ENCODE assay signal across 1 cellular context in genomic region chr13:33642374-33643065, GRCh38.
A peak's percentile ranks its signal among the peaks of the same experiment; 100 is the strongest.
TF ChIP-seq lines count a peak whose summit lies in the region.

No MANE protein-coding gene starts in this region.

TF ChIP-seq in HepG2, 621 proteins besides CTCF, POLR2A, EP300 and RAD21 (continued from another document and continues in another):
- TF ChIP-seq CSRNP1 (CRISPR knock-in tag; IDR thresholded peaks at IDR 0.05) (no peak), ZNF777 (CRISPR knock-in tag; IDR thresholded peaks at IDR 0.05) (no peak), HNRNPK (IDR thresholded peaks at IDR 0.05; ENCODE audit: low read depth, low read length, poor library complexity, severe bottlenecking) (no peak), MBD4 (IDR thresholded peaks at IDR 0.05; ENCODE audit: borderline replicate concordance, low read length) (peak; percentile 96), ZNF850 (CRISPR knock-in tag; conservative IDR thresholded peaks at IDR 0.05) (no peak), AHR (CRISPR knock-in tag; IDR thresholded peaks at IDR 0.05) (no peak), SP140L (CRISPR knock-in tag; IDR thresholded peaks at IDR 0.05; ENCODE audit: borderline replicate concordance) (no peak), CCAR2 (optimal IDR thresholded peaks at IDR 0.05; ENCODE audit: low read depth, low read length) (peak; percentile 45), ZFX (CRISPR knock-in tag; IDR thresholded peaks at IDR 0.05; ENCODE audit: low read depth) (peak; percentile 69), ZNF329 (CRISPR knock-in tag; IDR thresholded peaks at IDR 0.05; ENCODE audit: low read depth) (no peak), SUZ12 (IDR thresholded peaks at IDR 0.05; ENCODE audit: low read depth, low read length) (no peak), SP1 (IDR thresholded peaks at IDR 0.05) (no peak), SP1 (CRISPR knock-in tag; IDR thresholded peaks at IDR 0.05) (no peak), SRSF1 (optimal IDR thresholded peaks at IDR 0.05; ENCODE audit: low read depth, low read length) (no peak), KAT7 (CRISPR knock-in tag; IDR thresholded peaks at IDR 0.05; ENCODE audit: borderline replicate concordance) (peak; percentile 52; the same call in 1 of the 2 replicates), ZFP36 (IDR thresholded peaks at IDR 0.05; ENCODE audit: borderline replicate concordance, low read depth, low read length, partially characterized antibody) (no peak), ZNF549 (CRISPR knock-in tag; IDR thresholded peaks at IDR 0.05) (no peak), ZNF724P (CRISPR knock-in tag; IDR thresholded peaks at IDR 0.05; ENCODE audit: borderline replicate concordance) (no peak), NR2F2 (IDR thresholded peaks at IDR 0.05; ENCODE audit: borderline replicate concordance, low read depth) (peak; percentile 97), ZHX1 (CRISPR knock-in tag; IDR thresholded peaks at IDR 0.05; ENCODE audit: low read depth) (no peak), NFYC (CRISPR knock-in tag; IDR thresholded peaks at IDR 0.05) (no peak), DR1 (CRISPR knock-in tag; IDR thresholded peaks at IDR 0.05) (no peak), ZNF784 (CRISPR knock-in tag; IDR thresholded peaks at IDR 0.05; ENCODE audit: borderline replicate concordance) (no peak), CENPX (CRISPR knock-in tag; IDR thresholded peaks at IDR 0.05) (no peak), ZKSCAN5 (CRISPR knock-in tag; IDR thresholded peaks at IDR 0.05) (no peak), ZNF576 (CRISPR knock-in tag; IDR thresholded peaks at IDR 0.05) (no peak), ELF4 (CRISPR knock-in tag; IDR thresholded peaks at IDR 0.05; ENCODE audit: borderline replicate concordance) (peak; percentile 74; the same call in 1 of the 2 replicates), ZNF280B (CRISPR knock-in tag; IDR thresholded peaks at IDR 0.05; ENCODE audit: borderline replicate concordance) (no peak), HOXA9 (CRISPR knock-in tag; IDR thresholded peaks at IDR 0.05; ENCODE audit: borderline replicate concordance) (no peak), ZNF274 (CRISPR knock-in tag; IDR thresholded peaks at IDR 0.05) (no peak), ETV6 (CRISPR knock-in tag; conservative IDR thresholded peaks at IDR 0.05) (0 out of 2 replicates have a peak, but pooled peaks have one; percentile 36), ZFY (CRISPR knock-in tag; IDR thresholded peaks at IDR 0.05) (peak; percentile 40), ZNF501 (CRISPR knock-in tag; IDR thresholded peaks at IDR 0.05) (peak; percentile 87), ISX (CRISPR knock-in tag; conservative IDR thresholded peaks at IDR 0.05) (no peak), SMAD1 (CRISPR knock-in tag; IDR thresholded peaks at IDR 0.05; ENCODE audit: borderline replicate concordance, low read depth) (no peak), NFIC (IDR thresholded peaks at IDR 0.05; ENCODE audit: low read length) (peak; percentile 91)
- TF ChIP-seq, protein P1, sequence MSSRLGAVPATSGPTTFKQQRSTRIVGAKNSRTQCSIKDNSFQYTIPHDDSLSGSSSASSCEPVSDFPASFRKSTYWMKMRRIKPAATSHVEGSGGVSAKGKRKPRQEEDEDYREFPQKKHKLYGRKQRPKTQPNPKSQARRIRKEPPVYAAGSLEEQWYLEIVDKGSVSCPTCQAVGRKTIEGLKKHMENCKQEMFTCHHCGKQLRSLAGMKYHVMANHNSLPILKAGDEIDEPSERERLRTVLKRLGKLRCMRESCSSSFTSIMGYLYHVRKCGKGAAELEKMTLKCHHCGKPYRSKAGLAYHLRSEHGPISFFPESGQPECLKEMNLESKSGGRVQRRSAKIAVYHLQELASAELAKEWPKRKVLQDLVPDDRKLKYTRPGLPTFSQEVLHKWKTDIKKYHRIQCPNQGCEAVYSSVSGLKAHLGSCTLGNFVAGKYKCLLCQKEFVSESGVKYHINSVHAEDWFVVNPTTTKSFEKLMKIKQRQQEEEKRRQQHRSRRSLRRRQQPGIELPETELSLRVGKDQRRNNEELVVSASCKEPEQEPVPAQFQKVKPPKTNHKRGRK (CRISPR knock-in tag; IDR thresholded peaks at IDR 0.05) = no peak
- TF ChIP-seq, protein P2, sequence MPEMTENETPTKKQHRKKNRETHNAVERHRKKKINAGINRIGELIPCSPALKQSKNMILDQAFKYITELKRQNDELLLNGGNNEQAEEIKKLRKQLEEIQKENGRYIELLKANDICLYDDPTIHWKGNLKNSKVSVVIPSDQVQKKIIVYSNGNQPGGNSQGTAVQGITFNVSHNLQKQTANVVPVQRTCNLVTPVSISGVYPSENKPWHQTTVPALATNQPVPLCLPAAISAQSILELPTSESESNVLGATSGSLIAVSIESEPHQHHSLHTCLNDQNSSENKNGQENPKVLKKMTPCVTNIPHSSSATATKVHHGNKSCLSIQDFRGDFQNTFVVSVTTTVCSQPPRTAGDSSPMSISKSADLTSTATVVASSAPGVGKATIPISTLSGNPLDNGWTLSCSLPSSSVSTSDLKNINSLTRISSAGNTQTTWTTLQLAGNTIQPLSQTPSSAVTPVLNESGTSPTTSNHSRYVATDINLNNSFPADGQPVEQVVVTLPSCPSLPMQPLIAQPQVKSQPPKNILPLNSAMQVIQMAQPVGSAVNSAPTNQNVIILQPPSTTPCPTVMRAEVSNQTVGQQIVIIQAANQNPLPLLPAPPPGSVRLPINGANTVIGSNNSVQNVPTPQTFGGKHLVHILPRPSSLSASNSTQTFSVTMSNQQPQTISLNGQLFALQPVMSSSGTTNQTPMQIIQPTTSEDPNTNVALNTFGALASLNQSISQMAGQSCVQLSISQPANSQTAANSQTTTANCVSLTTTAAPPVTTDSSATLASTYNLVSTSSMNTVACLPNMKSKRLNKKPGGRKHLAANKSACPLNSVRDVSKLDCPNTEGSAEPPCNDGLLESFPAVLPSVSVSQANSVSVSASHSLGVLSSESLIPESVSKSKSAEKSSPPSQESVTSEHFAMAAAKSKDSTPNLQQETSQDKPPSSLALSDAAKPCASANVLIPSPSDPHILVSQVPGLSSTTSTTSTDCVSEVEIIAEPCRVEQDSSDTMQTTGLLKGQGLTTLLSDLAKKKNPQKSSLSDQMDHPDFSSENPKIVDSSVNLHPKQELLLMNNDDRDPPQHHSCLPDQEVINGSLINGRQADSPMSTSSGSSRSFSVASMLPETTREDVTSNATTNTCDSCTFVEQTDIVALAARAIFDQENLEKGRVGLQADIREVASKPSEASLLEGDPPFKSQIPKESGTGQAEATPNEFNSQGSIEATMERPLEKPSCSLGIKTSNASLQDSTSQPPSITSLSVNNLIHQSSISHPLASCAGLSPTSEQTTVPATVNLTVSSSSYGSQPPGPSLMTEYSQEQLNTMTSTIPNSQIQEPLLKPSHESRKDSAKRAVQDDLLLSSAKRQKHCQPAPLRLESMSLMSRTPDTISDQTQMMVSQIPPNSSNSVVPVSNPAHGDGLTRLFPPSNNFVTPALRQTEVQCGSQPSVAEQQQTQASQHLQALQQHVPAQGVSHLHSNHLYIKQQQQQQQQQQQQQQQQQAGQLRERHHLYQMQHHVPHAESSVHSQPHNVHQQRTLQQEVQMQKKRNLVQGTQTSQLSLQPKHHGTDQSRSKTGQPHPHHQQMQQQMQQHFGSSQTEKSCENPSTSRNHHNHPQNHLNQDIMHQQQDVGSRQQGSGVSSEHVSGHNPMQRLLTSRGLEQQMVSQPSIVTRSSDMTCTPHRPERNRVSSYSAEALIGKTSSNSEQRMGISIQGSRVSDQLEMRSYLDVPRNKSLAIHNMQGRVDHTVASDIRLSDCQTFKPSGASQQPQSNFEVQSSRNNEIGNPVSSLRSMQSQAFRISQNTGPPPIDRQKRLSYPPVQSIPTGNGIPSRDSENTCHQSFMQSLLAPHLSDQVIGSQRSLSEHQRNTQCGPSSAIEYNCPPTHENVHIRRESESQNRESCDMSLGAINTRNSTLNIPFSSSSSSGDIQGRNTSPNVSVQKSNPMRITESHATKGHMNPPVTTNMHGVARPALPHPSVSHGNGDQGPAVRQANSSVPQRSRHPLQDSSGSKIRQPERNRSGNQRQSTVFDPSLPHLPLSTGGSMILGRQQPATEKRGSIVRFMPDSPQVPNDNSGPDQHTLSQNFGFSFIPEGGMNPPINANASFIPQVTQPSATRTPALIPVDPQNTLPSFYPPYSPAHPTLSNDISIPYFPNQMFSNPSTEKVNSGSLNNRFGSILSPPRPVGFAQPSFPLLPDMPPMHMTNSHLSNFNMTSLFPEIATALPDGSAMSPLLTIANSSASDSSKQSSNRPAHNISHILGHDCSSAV (CRISPR knock-in tag; IDR thresholded peaks at IDR 0.05; ENCODE audit: borderline replicate concordance) = no peak
- TF ChIP-seq, protein P3, sequence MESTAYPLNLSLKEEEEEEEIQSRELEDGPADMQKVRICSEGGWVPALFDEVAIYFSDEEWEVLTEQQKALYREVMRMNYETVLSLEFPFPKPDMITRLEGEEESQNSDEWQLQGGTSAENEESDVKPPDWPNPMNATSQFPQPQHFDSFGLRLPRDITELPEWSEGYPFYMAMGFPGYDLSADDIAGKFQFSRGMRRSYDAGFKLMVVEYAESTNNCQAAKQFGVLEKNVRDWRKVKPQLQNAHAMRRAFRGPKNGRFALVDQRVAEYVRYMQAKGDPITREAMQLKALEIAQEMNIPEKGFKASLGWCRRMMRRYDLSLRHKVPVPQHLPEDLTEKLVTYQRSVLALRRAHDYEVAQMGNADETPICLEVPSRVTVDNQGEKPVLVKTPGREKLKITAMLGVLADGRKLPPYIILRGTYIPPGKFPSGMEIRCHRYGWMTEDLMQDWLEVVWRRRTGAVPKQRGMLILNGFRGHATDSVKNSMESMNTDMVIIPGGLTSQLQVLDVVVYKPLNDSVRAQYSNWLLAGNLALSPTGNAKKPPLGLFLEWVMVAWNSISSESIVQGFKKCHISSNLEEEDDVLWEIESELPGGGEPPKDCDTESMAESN (CRISPR knock-in tag; conservative IDR thresholded peaks at IDR 0.05) = peak; percentile 90
- TF ChIP-seq, protein P4, sequence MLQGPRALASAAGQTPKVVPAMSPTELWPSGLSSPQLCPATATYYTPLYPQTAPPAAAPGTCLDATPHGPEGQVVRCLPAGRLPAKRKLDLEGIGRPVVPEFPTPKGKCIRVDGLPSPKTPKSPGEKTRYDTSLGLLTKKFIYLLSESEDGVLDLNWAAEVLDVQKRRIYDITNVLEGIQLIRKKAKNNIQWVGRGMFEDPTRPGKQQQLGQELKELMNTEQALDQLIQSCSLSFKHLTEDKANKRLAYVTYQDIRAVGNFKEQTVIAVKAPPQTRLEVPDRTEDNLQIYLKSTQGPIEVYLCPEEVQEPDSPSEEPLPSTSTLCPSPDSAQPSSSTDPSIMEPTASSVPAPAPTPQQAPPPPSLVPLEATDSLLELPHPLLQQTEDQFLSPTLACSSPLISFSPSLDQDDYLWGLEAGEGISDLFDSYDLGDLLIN (CRISPR knock-in tag; IDR thresholded peaks at IDR 0.05; ENCODE audit: borderline replicate concordance) = no peak
